In genomic region chr14:51239813-51240803, GRCh38 we compare ENCODE assay signal across 8 cellular contexts. TPM values are rescaled to one million over a fixed set of nuclear protein-coding genes. Genes with fewer than 3 reads are reported as not detected.
DNase-seq lines count a peak whose midpoint lies in the region; ATAC-seq and TF ChIP-seq lines count a peak whose summit lies in the region.

Gene TMX1, plus strand, starts transcription at chr14:51240247. Its CDS starts 46 bp downstream, at chr14:51240293.

- peak within 1 kb of the TSS; percentile 60 to 94 (median 82) for H3K4me2 ChIP-seq in BLaER1 treated with 17β-estradiol and CSF1 and Interleukin-3, amounts not matched to agents 10 nM and 100 nM

- H4K20me1 ChIP-seq in BLaER1 treated with 17β-estradiol and CSF1 and Interleukin-3, amounts not matched to agents 10 nM and 100 nM, result peaks cover 10 to 41% (median 28%) of the 10 kb centered on the region in 11 experiments; a peak in 19 of 22 replicates

- peak within 1 kb of the TSS; percentile 85 to 100 (median 94) for H3K4me3 ChIP-seq in BLaER1 treated with 17β-estradiol and CSF1 and Interleukin-3, amounts not matched to agents 10 nM and 100 nM
- peak within 1 kb of the TSS; percentile 89 for H3K4me3 ChIP-seq in colonic mucosa

- peak within 1 kb of the TSS; percentile 89 to 97 (median 95) for H3K9ac ChIP-seq in BLaER1 treated with 17β-estradiol and CSF1 and Interleukin-3, amounts not matched to agents 10 nM and 100 nM
- peak within 1 kb of the TSS; percentile 98 to 99 for H3K9ac ChIP-seq in colonic mucosa (ENCODE audit: low read depth in 2 of 2, low read length in 2 of 2)

- peak; percentile 100 for DNase-seq in NCI-H524 treated with DMSO at 0.1 percent for 48 hours (lab: John Stamatoyannopoulos, UW)
- DNase-seq in activated CD4-positive, alpha-beta T cell treated with anti-CD3 and anti-CD28 coated beads for 4 hours, result peak; percentile 81 to 82
- peak; percentile 96 for DNase-seq in colonic mucosa
- DNase-seq in kidney tubule cell (ENCODE audit: low spot score), result peak; percentile 99
- peak; percentile 65 to 89 (median 76) for DNase-seq in stimulated activated CD4-positive, alpha-beta T cell treated with anti-CD3 and anti-CD28 coated beads, Interleukin-1b, Interleukin-23, amount 100 ng/mL, for 24 hours (ENCODE audit: low read depth in 4 of 4, low spot score in 1 of 4)

- no peaks in the 10 kb centered on the region for H3K9me3 ChIP-seq in BLaER1 treated with 17β-estradiol and CSF1 and Interleukin-3, amounts not matched to agents 10 nM and 100 nM (replicated peaks in 1 of 11)
- H3K9me3 ChIP-seq in colonic mucosa, result no peaks in the 10 kb centered on the region

- H3K4me1 ChIP-seq in BLaER1 treated with 17β-estradiol and CSF1 and Interleukin-3, amounts not matched to agents 10 nM and 100 nM, result peaks cover 36 to 44% (median 39%) of the 10 kb centered on the region in 10 experiments
- H3K4me1 ChIP-seq in colonic mucosa, result peaks cover 3% of the 10 kb centered on the region

- no peaks in the 10 kb centered on the region for H3K27me3 ChIP-seq in BLaER1 treated with 17β-estradiol and CSF1 and Interleukin-3, amounts not matched to agents 10 nM and 100 nM
- no peaks in the 10 kb centered on the region for H3K27me3 ChIP-seq in colonic mucosa

- H3K27ac ChIP-seq in BLaER1 treated with 17β-estradiol and CSF1 and Interleukin-3, amounts not matched to agents 10 nM and 100 nM, result peak within 1 kb of the TSS; percentile 82 to 96 (median 94)
- H3K27ac ChIP-seq in colonic mucosa, result peak within 1 kb of the TSS; percentile 71

- no peak for TF ChIP-seq CTCF in colonic mucosa (IDR thresholded peaks at IDR 0.05)

- H3K36me3 ChIP-seq in BLaER1 treated with 17β-estradiol and CSF1 and Interleukin-3, amounts not matched to agents 10 nM and 100 nM, result peaks cover 9 to 21% (median 14%) of the 10 kb centered on the region in 11 experiments; a peak in 21 of 22 replicates
- H3K36me3 ChIP-seq in colonic mucosa, result no peaks in the 10 kb centered on the region

- ATAC-seq in GM19324 (IDR thresholded peaks at IDR 0.05; ENCODE audit: low FRiP score, unreplicated experiment) (peak; percentile 90), HG03460 (IDR thresholded peaks at IDR 0.05; ENCODE audit: unreplicated experiment) (peak; percentile 86)

- intact Hi-C loops in colonic mucosa (cut with DNase I), result no loop called here

RNA-seq across cellular contexts. Expression of gene TMX1, which starts in this region (rescaled TPM):
- total RNA-seq in colonic mucosa, result 10 to 100 TPM; 38.9 to 40.1 TPM

Comparison
In these comparisons a context has a peak if more than half of its experiments do, and no peak if none do; other contexts are left out.
1. Peak in every context shown above with its lines: DNase-seq, ATAC-seq, H3K4me3 ChIP-seq and H3K27ac ChIP-seq.